In the genomic region with DNA sequence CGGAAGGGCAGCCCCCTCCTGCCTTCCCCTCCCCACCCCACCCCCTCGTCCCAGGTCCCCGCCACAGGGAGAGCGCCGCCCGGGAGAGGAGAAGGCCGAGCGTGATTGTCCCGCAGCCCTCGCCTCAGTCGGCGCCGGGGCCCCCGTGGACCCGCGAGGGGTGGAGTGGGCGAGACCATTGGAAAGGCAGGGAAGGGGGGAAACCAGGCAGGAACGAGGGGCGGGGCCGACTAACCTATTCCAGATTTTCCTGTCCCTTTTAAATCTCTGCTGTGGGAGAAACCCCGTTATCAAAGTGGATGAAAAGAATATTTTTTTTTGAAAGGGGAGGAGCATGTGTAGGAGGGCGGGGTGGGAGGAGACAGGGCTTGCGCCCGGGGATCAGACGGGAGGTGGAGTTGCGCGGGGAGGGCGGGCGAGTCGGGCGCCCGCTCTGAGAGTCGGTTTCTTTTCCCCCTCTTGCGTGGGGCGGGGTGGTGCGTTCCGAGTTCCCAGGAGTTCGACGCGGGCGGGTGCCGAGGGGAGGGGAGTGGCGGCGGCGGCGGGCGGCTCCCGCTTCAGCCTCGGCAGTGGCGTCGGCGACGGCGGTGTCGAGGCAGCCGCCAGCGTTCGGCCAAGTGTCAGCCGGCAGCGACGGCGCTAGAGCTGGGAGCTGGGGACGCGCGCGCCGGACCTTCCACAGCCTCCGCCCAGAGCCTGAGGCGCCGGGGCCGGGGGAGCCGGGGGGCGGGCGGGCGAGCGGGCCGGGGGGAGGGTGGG, we compare ENCODE assay signal across 1 cellular context.
TF ChIP-seq lines count a peak whose summit lies in the region.

A gene with protein sequence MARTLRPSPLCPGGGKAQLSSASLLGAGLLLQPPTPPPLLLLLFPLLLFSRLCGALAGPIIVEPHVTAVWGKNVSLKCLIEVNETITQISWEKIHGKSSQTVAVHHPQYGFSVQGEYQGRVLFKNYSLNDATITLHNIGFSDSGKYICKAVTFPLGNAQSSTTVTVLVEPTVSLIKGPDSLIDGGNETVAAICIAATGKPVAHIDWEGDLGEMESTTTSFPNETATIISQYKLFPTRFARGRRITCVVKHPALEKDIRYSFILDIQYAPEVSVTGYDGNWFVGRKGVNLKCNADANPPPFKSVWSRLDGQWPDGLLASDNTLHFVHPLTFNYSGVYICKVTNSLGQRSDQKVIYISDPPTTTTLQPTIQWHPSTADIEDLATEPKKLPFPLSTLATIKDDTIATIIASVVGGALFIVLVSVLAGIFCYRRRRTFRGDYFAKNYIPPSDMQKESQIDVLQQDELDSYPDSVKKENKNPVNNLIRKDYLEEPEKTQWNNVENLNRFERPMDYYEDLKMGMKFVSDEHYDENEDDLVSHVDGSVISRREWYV (plus strand): TSS at position 560 of the 759 bp plus-strand sequence. CDS start 202 bp downstream, outside the sequence.

TF ChIP-seq in HepG2, 621 proteins besides CTCF, POLR2A, EP300 and RAD21 (continued from another document and continues in another):
- TF ChIP-seq, protein P1, sequence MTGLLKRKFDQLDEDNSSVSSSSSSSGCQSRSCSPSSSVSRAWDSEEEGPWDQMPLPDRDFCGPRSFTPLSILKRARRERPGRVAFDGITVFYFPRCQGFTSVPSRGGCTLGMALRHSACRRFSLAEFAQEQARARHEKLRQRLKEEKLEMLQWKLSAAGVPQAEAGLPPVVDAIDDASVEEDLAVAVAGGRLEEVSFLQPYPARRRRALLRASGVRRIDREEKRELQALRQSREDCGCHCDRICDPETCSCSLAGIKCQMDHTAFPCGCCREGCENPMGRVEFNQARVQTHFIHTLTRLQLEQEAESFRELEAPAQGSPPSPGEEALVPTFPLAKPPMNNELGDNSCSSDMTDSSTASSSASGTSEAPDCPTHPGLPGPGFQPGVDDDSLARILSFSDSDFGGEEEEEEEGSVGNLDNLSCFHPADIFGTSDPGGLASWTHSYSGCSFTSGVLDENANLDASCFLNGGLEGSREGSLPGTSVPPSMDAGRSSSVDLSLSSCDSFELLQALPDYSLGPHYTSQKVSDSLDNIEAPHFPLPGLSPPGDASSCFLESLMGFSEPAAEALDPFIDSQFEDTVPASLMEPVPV (CRISPR knock-in tag; IDR thresholded peaks at IDR 0.05), result 0 out of 2 replicates have a peak, but pooled peaks have one; percentile 51
- TF ChIP-seq MXI1 (IDR thresholded peaks at IDR 0.05; ENCODE audit: borderline replicate concordance, low read depth, low read length), result peak; percentile 24; the same call in 1 of the 3 replicates
- no peak for TF ChIP-seq SCMH1 (CRISPR knock-in tag; IDR thresholded peaks at IDR 0.05; ENCODE audit: borderline replicate concordance)
- peak; percentile 24; the same call in 1 of the 2 replicates for TF ChIP-seq ZFY (CRISPR knock-in tag; IDR thresholded peaks at IDR 0.05)
- no peak for TF ChIP-seq MAFF (IDR thresholded peaks at IDR 0.05; ENCODE audit: low read depth, low read length)
- TF ChIP-seq, protein P2, sequence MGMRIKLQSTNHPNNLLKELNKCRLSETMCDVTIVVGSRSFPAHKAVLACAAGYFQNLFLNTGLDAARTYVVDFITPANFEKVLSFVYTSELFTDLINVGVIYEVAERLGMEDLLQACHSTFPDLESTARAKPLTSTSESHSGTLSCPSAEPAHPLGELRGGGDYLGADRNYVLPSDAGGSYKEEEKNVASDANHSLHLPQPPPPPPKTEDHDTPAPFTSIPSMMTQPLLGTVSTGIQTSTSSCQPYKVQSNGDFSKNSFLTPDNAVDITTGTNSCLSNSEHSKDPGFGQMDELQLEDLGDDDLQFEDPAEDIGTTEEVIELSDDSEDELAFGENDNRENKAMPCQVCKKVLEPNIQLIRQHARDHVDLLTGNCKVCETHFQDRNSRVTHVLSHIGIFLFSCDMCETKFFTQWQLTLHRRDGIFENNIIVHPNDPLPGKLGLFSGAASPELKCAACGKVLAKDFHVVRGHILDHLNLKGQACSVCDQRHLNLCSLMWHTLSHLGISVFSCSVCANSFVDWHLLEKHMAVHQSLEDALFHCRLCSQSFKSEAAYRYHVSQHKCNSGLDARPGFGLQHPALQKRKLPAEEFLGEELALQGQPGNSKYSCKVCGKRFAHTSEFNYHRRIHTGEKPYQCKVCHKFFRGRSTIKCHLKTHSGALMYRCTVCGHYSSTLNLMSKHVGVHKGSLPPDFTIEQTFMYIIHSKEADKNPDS (CRISPR knock-in tag; IDR thresholded peaks at IDR 0.05), result no peak
- TF ChIP-seq, protein P3, sequence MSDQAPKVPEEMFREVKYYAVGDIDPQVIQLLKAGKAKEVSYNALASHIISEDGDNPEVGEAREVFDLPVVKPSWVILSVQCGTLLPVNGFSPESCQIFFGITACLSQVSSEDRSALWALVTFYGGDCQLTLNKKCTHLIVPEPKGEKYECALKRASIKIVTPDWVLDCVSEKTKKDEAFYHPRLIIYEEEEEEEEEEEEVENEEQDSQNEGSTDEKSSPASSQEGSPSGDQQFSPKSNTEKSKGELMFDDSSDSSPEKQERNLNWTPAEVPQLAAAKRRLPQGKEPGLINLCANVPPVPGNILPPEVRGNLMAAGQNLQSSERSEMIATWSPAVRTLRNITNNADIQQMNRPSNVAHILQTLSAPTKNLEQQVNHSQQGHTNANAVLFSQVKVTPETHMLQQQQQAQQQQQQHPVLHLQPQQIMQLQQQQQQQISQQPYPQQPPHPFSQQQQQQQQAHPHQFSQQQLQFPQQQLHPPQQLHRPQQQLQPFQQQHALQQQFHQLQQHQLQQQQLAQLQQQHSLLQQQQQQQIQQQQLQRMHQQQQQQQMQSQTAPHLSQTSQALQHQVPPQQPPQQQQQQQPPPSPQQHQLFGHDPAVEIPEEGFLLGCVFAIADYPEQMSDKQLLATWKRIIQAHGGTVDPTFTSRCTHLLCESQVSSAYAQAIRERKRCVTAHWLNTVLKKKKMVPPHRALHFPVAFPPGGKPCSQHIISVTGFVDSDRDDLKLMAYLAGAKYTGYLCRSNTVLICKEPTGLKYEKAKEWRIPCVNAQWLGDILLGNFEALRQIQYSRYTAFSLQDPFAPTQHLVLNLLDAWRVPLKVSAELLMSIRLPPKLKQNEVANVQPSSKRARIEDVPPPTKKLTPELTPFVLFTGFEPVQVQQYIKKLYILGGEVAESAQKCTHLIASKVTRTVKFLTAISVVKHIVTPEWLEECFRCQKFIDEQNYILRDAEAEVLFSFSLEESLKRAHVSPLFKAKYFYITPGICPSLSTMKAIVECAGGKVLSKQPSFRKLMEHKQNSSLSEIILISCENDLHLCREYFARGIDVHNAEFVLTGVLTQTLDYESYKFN (CRISPR knock-in tag; conservative IDR thresholded peaks at IDR 0.05), result peak; percentile 44
- TF ChIP-seq ZMAT3 (CRISPR knock-in tag; conservative IDR thresholded peaks at IDR 0.05), result 0 out of 2 replicates have a peak, but pooled peaks have one; percentile 65
- no peak for TF ChIP-seq ZNF383 (CRISPR knock-in tag; IDR thresholded peaks at IDR 0.05; ENCODE audit: borderline replicate concordance)
- TF ChIP-seq PLRG1 (conservative IDR thresholded peaks at IDR 0.05), result no peak
- TF ChIP-seq, protein P4, sequence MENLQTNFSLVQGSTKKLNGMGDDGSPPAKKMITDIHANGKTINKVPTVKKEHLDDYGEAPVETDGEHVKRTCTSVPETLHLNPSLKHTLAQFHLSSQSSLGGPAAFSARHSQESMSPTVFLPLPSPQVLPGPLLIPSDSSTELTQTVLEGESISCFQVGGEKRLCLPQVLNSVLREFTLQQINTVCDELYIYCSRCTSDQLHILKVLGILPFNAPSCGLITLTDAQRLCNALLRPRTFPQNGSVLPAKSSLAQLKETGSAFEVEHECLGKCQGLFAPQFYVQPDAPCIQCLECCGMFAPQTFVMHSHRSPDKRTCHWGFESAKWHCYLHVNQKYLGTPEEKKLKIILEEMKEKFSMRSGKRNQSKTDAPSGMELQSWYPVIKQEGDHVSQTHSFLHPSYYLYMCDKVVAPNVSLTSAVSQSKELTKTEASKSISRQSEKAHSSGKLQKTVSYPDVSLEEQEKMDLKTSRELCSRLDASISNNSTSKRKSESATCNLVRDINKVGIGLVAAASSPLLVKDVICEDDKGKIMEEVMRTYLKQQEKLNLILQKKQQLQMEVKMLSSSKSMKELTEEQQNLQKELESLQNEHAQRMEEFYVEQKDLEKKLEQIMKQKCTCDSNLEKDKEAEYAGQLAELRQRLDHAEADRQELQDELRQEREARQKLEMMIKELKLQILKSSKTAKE (CRISPR knock-in tag; IDR thresholded peaks at IDR 0.05; ENCODE audit: borderline replicate concordance), result peak; percentile 48; the same call in 1 of the 2 replicates
- TF ChIP-seq GATAD1 (CRISPR knock-in tag; IDR thresholded peaks at IDR 0.05), result 0 out of 2 replicates have a peak, but pooled peaks have one; percentile 18
- peak; percentile 86 for TF ChIP-seq BHLHE40 (IDR thresholded peaks at IDR 0.05; ENCODE audit: low read length)
- TF ChIP-seq PHF21A (CRISPR knock-in tag; IDR thresholded peaks at IDR 0.05), result peak; percentile 75
- 0 out of 2 replicates have a peak, but pooled peaks have one; percentile 1 for TF ChIP-seq GZF1 (CRISPR knock-in tag; IDR thresholded peaks at IDR 0.05)
- TF ChIP-seq ZNF230 (CRISPR knock-in tag; IDR thresholded peaks at IDR 0.05), result 0 out of 2 replicates have a peak, but pooled peaks have one; percentile 24
- TF ChIP-seq, protein P5, sequence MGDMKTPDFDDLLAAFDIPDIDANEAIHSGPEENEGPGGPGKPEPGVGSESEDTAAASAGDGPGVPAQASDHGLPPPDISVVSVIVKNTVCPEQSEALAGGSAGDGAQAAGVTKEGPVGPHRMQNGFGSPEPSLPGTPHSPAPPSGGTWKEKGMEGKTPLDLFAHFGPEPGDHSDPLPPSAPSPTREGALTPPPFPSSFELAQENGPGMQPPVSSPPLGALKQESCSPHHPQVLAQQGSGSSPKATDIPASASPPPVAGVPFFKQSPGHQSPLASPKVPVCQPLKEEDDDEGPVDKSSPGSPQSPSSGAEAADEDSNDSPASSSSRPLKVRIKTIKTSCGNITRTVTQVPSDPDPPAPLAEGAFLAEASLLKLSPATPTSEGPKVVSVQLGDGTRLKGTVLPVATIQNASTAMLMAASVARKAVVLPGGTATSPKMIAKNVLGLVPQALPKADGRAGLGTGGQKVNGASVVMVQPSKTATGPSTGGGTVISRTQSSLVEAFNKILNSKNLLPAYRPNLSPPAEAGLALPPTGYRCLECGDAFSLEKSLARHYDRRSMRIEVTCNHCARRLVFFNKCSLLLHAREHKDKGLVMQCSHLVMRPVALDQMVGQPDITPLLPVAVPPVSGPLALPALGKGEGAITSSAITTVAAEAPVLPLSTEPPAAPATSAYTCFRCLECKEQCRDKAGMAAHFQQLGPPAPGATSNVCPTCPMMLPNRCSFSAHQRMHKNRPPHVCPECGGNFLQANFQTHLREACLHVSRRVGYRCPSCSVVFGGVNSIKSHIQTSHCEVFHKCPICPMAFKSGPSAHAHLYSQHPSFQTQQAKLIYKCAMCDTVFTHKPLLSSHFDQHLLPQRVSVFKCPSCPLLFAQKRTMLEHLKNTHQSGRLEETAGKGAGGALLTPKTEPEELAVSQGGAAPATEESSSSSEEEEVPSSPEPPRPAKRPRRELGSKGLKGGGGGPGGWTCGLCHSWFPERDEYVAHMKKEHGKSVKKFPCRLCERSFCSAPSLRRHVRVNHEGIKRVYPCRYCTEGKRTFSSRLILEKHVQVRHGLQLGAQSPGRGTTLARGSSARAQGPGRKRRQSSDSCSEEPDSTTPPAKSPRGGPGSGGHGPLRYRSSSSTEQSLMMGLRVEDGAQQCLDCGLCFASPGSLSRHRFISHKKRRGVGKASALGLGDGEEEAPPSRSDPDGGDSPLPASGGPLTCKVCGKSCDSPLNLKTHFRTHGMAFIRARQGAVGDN (CRISPR knock-in tag; IDR thresholded peaks at IDR 0.05), result peak; percentile 34
- no peak for TF ChIP-seq ZNF468 (CRISPR knock-in tag; IDR thresholded peaks at IDR 0.05)
- TF ChIP-seq TCF7 (IDR thresholded peaks at IDR 0.05; ENCODE audit: low read depth), result peak; percentile 19; the same call in 1 of the 2 replicates
- TF ChIP-seq ZNF615 (CRISPR knock-in tag; IDR thresholded peaks at IDR 0.05; ENCODE audit: borderline replicate concordance), result 0 out of 2 replicates have a peak, but pooled peaks have one; percentile 48
- TF ChIP-seq KDM2A (CRISPR knock-in tag; IDR thresholded peaks at IDR 0.05; ENCODE audit: borderline replicate concordance, low read depth), result peak; percentile 46
- 0 out of 2 replicates have a peak, but pooled peaks have one; percentile 25 for TF ChIP-seq WIZ (CRISPR knock-in tag; IDR thresholded peaks at IDR 0.05)
- TF ChIP-seq ZNF446 (CRISPR knock-in tag; IDR thresholded peaks at IDR 0.05), result no peak; the same call in 1 of the 2 replicates
- TF ChIP-seq ZNF674 (CRISPR knock-in tag; IDR thresholded peaks at IDR 0.05; ENCODE audit: low read depth), result no peak
- TF ChIP-seq, protein P6, sequence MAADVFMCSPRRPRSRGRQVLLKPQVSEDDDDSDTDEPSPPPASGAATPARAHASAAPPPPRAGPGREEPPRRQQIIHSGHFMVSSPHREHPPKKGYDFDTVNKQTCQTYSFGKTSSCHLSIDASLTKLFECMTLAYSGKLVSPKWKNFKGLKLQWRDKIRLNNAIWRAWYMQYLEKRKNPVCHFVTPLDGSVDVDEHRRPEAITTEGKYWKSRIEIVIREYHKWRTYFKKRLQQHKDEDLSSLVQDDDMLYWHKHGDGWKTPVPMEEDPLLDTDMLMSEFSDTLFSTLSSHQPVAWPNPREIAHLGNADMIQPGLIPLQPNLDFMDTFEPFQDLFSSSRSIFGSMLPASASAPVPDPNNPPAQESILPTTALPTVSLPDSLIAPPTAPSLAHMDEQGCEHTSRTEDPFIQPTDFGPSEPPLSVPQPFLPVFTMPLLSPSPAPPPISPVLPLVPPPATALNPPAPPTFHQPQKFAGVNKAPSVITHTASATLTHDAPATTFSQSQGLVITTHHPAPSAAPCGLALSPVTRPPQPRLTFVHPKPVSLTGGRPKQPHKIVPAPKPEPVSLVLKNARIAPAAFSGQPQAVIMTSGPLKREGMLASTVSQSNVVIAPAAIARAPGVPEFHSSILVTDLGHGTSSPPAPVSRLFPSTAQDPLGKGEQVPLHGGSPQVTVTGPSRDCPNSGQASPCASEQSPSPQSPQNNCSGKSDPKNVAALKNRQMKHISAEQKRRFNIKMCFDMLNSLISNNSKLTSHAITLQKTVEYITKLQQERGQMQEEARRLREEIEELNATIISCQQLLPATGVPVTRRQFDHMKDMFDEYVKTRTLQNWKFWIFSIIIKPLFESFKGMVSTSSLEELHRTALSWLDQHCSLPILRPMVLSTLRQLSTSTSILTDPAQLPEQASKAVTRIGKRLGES (CRISPR knock-in tag; IDR thresholded peaks at IDR 0.05; ENCODE audit: borderline replicate concordance), result no peak
- peak; percentile 8 for TF ChIP-seq SRSF1 (optimal IDR thresholded peaks at IDR 0.05; ENCODE audit: low read depth, low read length)
- no peak for TF ChIP-seq NONO (IDR thresholded peaks at IDR 0.05)
- TF ChIP-seq NONO (CRISPR knock-in tag; conservative IDR thresholded peaks at IDR 0.05), result peak; percentile 55
- TF ChIP-seq, protein P7, sequence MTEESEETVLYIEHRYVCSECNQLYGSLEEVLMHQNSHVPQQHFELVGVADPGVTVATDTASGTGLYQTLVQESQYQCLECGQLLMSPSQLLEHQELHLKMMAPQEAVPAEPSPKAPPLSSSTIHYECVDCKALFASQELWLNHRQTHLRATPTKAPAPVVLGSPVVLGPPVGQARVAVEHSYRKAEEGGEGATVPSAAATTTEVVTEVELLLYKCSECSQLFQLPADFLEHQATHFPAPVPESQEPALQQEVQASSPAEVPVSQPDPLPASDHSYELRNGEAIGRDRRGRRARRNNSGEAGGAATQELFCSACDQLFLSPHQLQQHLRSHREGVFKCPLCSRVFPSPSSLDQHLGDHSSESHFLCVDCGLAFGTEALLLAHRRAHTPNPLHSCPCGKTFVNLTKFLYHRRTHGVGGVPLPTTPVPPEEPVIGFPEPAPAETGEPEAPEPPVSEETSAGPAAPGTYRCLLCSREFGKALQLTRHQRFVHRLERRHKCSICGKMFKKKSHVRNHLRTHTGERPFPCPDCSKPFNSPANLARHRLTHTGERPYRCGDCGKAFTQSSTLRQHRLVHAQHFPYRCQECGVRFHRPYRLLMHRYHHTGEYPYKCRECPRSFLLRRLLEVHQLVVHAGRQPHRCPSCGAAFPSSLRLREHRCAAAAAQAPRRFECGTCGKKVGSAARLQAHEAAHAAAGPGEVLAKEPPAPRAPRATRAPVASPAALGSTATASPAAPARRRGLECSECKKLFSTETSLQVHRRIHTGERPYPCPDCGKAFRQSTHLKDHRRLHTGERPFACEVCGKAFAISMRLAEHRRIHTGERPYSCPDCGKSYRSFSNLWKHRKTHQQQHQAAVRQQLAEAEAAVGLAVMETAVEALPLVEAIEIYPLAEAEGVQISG (CRISPR knock-in tag; IDR thresholded peaks at IDR 0.05), result peak; percentile 4
